ENCODE assay signal across 1 cellular context in genomic region chr19:4327252-4327876, GRCh38.
TF ChIP-seq lines count a peak whose summit lies in the region.

No MANE protein-coding gene starts in this region.

TF ChIP-seq in K562, 482 proteins besides CTCF, POLR2A, EP300 and RAD21 (continued from another document):
- TF ChIP-seq CGGBP1 (CRISPR knock-in tag; IDR thresholded peaks at IDR 0.05) = no peak
- TF ChIP-seq L3MBTL2 (IDR thresholded peaks at IDR 0.05) = peak; percentile 94
- no peak for TF ChIP-seq RB1 (IDR thresholded peaks at IDR 0.05; ENCODE audit: low read depth)
- TF ChIP-seq KDM2B (CRISPR knock-in tag; IDR thresholded peaks at IDR 0.05) = no peak
- TF ChIP-seq MNT (conservative IDR thresholded peaks at IDR 0.05) = peak; percentile 97 to 98
- TF ChIP-seq PHF8 (IDR thresholded peaks at IDR 0.05; ENCODE audit: borderline replicate concordance, low read length) = peak; percentile 67; the same call in 1 of the 2 replicates
- peak in 1 of 3 experiments; percentile 45 for TF ChIP-seq YY1 (IDR thresholded peaks at IDR 0.05; ENCODE audit: borderline replicate concordance in 1 of 3, control insufficient read depth in 1 of 3, extremely low read depth in 1 of 3, insufficient read depth in 3 of 3, insufficient read length in 1 of 3, insufficient replicate concordance in 2 of 3, low read depth in 1 of 3, low read length in 2 of 3)
- peak; percentile 5; the same call in 1 of the 2 replicates for TF ChIP-seq JUN (IDR thresholded peaks at IDR 0.05; ENCODE audit: borderline replicate concordance, low read depth, low read length)
- TF ChIP-seq JUN (CRISPR knock-in tag; IDR thresholded peaks at IDR 0.05; ENCODE audit: borderline replicate concordance) = no peak
- TF ChIP-seq ZNF785 (CRISPR knock-in tag; IDR thresholded peaks at IDR 0.05) = no peak
- TF ChIP-seq TBP (optimal IDR thresholded peaks at IDR 0.05; ENCODE audit: low read depth, low read length) = peak; percentile 81
- TF ChIP-seq POU5F1 (IDR thresholded peaks at IDR 0.05; ENCODE audit: borderline replicate concordance, low read depth, low read length, partially characterized antibody) = no peak
- TF ChIP-seq MAFK (IDR thresholded peaks at IDR 0.05; ENCODE audit: low read length) = peak; percentile 1; the same call in 1 of the 2 replicates
- TF ChIP-seq CBFA2T2 (conservative IDR thresholded peaks at IDR 0.05) = no peak
- TF ChIP-seq TFAP4 (CRISPR knock-in tag; IDR thresholded peaks at IDR 0.05; ENCODE audit: borderline replicate concordance) = no peak; the same call in none of the 2 replicates
- TF ChIP-seq SRSF7 (optimal IDR thresholded peaks at IDR 0.05; ENCODE audit: low read depth, low read length) = no peak
- TF ChIP-seq XRCC3 (IDR thresholded peaks at IDR 0.05) = no peak
- peak; percentile 69 for TF ChIP-seq KDM5B (IDR thresholded peaks at IDR 0.05; ENCODE audit: insufficient replicate concordance, low read depth, low read length)
- peak; percentile 63; the same call in 1 of the 2 replicates for TF ChIP-seq ZFX (CRISPR knock-in tag; IDR thresholded peaks at IDR 0.05)
- TF ChIP-seq, protein P1, sequence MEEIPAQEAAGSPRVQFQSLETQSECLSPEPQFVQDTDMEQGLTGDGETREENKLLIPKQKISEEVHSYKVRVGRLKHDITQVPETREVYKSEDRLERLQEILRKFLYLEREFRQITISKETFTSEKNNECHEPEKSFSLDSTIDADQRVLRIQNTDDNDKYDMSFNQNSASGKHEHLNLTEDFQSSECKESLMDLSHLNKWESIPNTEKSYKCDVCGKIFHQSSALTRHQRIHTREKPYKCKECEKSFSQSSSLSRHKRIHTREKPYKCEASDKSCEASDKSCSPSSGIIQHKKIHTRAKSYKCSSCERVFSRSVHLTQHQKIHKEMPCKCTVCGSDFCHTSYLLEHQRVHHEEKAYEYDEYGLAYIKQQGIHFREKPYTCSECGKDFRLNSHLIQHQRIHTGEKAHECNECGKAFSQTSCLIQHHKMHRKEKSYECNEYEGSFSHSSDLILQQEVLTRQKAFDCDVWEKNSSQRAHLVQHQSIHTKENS (CRISPR knock-in tag; IDR thresholded peaks at IDR 0.05) = no peak
- TF ChIP-seq RAD51 (IDR thresholded peaks at IDR 0.05; ENCODE audit: borderline replicate concordance, low read depth) = peak; percentile 57; the same call in 1 of the 2 replicates
- TF ChIP-seq BRD4 (IDR thresholded peaks at IDR 0.05) = no peak
- TF ChIP-seq HBP1 (CRISPR knock-in tag; IDR thresholded peaks at IDR 0.05) = no peak
- no peak for TF ChIP-seq BCL6 (CRISPR knock-in tag; IDR thresholded peaks at IDR 0.05)
- no peak for TF ChIP-seq ILK (tag; IDR thresholded peaks at IDR 0.05; ENCODE audit: borderline replicate concordance, low read depth)
- peak; percentile 36 for TF ChIP-seq CCNT2 (IDR thresholded peaks at IDR 0.05; ENCODE audit: borderline replicate concordance, extremely low read depth, insufficient read length, low read depth, low read length)
- TF ChIP-seq NUFIP1 (IDR thresholded peaks at IDR 0.05; ENCODE audit: partially characterized antibody) = no peak
- 0 out of 2 replicates have a peak, but pooled peaks have one; percentile 13 for TF ChIP-seq SMAD4 (CRISPR knock-in tag; conservative IDR thresholded peaks at IDR 0.05)
- no peak for TF ChIP-seq MYBL2 (IDR thresholded peaks at IDR 0.05; ENCODE audit: low read depth)
- no peak for TF ChIP-seq MYBL2 (CRISPR knock-in tag; IDR thresholded peaks at IDR 0.05; ENCODE audit: borderline replicate concordance)
- TF ChIP-seq MBD2 (IDR thresholded peaks at IDR 0.05; ENCODE audit: borderline replicate concordance, low read depth) = 0 out of 2 replicates have a peak, but pooled peaks have one; percentile 11
- TF ChIP-seq CEBPG (CRISPR knock-in tag; IDR thresholded peaks at IDR 0.05) = no peak
- no peak for TF ChIP-seq CEBPG (tag; conservative IDR thresholded peaks at IDR 0.05 in 1 of 2, IDR thresholded peaks at IDR 0.05 in 1 of 2)
- TF ChIP-seq, protein P2, sequence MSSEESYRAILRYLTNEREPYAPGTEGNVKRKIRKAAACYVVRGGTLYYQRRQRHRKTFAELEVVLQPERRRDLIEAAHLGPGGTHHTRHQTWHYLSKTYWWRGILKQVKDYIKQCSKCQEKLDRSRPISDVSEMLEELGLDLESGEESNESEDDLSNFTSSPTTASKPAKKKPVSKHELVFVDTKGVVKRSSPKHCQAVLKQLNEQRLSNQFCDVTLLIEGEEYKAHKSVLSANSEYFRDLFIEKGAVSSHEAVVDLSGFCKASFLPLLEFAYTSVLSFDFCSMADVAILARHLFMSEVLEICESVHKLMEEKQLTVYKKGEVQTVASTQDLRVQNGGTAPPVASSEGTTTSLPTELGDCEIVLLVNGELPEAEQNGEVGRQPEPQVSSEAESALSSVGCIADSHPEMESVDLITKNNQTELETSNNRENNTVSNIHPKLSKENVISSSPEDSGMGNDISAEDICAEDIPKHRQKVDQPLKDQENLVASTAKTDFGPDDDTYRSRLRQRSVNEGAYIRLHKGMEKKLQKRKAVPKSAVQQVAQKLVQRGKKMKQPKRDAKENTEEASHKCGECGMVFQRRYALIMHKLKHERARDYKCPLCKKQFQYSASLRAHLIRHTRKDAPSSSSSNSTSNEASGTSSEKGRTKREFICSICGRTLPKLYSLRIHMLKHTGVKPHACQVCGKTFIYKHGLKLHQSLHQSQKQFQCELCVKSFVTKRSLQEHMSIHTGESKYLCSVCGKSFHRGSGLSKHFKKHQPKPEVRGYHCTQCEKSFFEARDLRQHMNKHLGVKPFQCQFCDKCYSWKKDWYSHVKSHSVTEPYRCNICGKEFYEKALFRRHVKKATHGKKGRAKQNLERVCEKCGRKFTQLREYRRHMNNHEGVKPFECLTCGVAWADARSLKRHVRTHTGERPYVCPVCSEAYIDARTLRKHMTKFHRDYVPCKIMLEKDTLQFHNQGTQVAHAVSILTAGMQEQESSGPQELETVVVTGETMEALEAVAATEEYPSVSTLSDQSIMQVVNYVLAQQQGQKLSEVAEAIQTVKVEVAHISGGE (CRISPR knock-in tag; IDR thresholded peaks at IDR 0.05) = no peak
- no peak for TF ChIP-seq RBM34 (IDR thresholded peaks at IDR 0.05; ENCODE audit: borderline replicate concordance, insufficient read depth, low read length)
- no peak for TF ChIP-seq ARHGAP35 (IDR thresholded peaks at IDR 0.05; ENCODE audit: partially characterized antibody)
- TF ChIP-seq MCM2 (IDR thresholded peaks at IDR 0.05; ENCODE audit: low read depth) = no peak
- TF ChIP-seq ZNF445 (CRISPR knock-in tag; IDR thresholded peaks at IDR 0.05; ENCODE audit: low read depth) = no peak
- TF ChIP-seq CHCHD3 (CRISPR knock-in tag; IDR thresholded peaks at IDR 0.05) = no peak
- no peak for TF ChIP-seq HNRNPK (IDR thresholded peaks at IDR 0.05; ENCODE audit: low read depth, low read length, poor library complexity, severe bottlenecking)
- TF ChIP-seq HDAC6 (IDR thresholded peaks at IDR 0.05; ENCODE audit: low read depth, low read length) = no peak
- no peak for TF ChIP-seq RHOXF2B (CRISPR knock-in tag; conservative IDR thresholded peaks at IDR 0.05)
- peak; percentile 29 for TF ChIP-seq HMGN3 (IDR thresholded peaks at IDR 0.05; ENCODE audit: borderline replicate concordance, extremely low read depth, insufficient read length, low read depth, low read length)
- TF ChIP-seq MAFG (tag; conservative IDR thresholded peaks at IDR 0.05) = no peak
- no peak for TF ChIP-seq HNRNPUL1 (IDR thresholded peaks at IDR 0.05; ENCODE audit: low read length)
- TF ChIP-seq ZNF217 (CRISPR knock-in tag; IDR thresholded peaks at IDR 0.05) = no peak
- TF ChIP-seq, protein P3, sequence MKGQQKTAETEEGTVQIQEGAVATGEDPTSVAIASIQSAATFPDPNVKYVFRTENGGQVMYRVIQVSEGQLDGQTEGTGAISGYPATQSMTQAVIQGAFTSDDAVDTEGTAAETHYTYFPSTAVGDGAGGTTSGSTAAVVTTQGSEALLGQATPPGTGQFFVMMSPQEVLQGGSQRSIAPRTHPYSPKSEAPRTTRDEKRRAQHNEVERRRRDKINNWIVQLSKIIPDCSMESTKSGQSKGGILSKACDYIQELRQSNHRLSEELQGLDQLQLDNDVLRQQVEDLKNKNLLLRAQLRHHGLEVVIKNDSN (CRISPR knock-in tag; IDR thresholded peaks at IDR 0.05) = peak; percentile 74
- TF ChIP-seq TCF3 (CRISPR knock-in tag; IDR thresholded peaks at IDR 0.05) = no peak
- no peak for TF ChIP-seq FIP1L1 (IDR thresholded peaks at IDR 0.05; ENCODE audit: low read depth, low read length, poor library complexity, severe bottlenecking)
- TF ChIP-seq PTBP1 (IDR thresholded peaks at IDR 0.05; ENCODE audit: low read depth, low read length) = no peak
- TF ChIP-seq NRF1 (conservative IDR thresholded peaks at IDR 0.05 in 1 of 2, IDR thresholded peaks at IDR 0.05 in 1 of 2) = no peak; a peak in 1 of 4 replicates
